In genomic region chr1:63621698-63622097, GRCh38 we compare ENCODE assay signal across 15 cellular contexts. TPM values are rescaled to one million over a fixed set of nuclear protein-coding genes. Genes with fewer than 3 reads are reported as not detected.
DNase-seq lines count a peak whose midpoint lies in the region; ATAC-seq and TF ChIP-seq lines count a peak whose summit lies in the region.
"Had no signal": no experiment of that assay in that cellular context is flagged by ENCODE, and none has a peak within 500 bp of the region (broad histone marks: within the 10 kb centered on the region; RNA-seq: fewer than 3 reads in every experiment).

No MANE protein-coding gene starts in this region.

- peak; percentile 51 for ATAC-seq in body of pancreas
- no peak for ATAC-seq in stimulated activated naive B cell treated with anti-CD40 and anti-IgM and Interleukin-4, amounts not matched to agents 10 μg/mL and 1 μg/mL and 100 μg/mL, for 72 hours (replicated peaks)

- H3K27ac ChIP-seq in body of pancreas (peak overlapping the region in 2 of 4 donors; percentile 7 to 37), prostate gland (peak overlapping the region in 1 of 2 donors; percentile 36)

- DNase-seq in G401 (ENCODE audit: low spot score) (peak; percentile 89), body of pancreas (peak; percentile 25 to 59 (median 56)), globus pallidus (ENCODE audit: low spot score) (peak; percentile 45), prostate gland (ENCODE audit: low spot score) (peak; percentile 41), Kasumi-1 (lab: John Stamatoyannopoulos, UW) (no peak), NCI-H128 (lab: John Stamatoyannopoulos, UW; ENCODE audit: unreplicated experiment) (no peak), DMS114 treated with DMSO at 0.1 percent for 48 hours (lab: John Stamatoyannopoulos, UW; ENCODE audit: unreplicated experiment) (no peak)
- DNase-seq in stimulated activated naive B cell treated with anti-CD40 and anti-IgM and Interleukin-4, amounts not matched to agents 10 μg/mL and 1 μg/mL and 100 μg/mL, for 72 hours: no peak
- DNase-seq: activated CD8-positive, alpha-beta memory T cell treated with anti-CD3 and anti-CD28 coated beads for 24 hours; activated naive CD4-positive, alpha-beta T cell; DMS153; NCI-H1092 treated with DMSO at 0.1 percent for 48 hours; stimulated activated CD8-positive, alpha-beta memory T cell treated with anti-CD3 and anti-CD28 coated beads, Interleukin-4, amount 100 ng/mL, for 48 hours; T1000 had no signal

- peaks cover 41% of the 10 kb centered on the region for H3K4me1 ChIP-seq in body of pancreas
- H3K4me1 ChIP-seq in prostate gland (replicated peaks): no peaks in the 10 kb centered on the region

- H3K4me3 ChIP-seq in body of pancreas (no peak overlapping the region), prostate gland (no peak overlapping the region)

- TF ChIP-seq POLR2A in body of pancreas (IDR thresholded peaks at IDR 0.05) (no peak), prostate gland (IDR thresholded peaks at IDR 0.05) (no peak)

- H3K4me1 Mint-ChIP-seq in stimulated activated naive B cell treated with anti-CD40 and anti-IgM and Interleukin-4, amounts not matched to agents 10 μg/mL and 1 μg/mL and 100 μg/mL, for 72 hours: peaks cover 14 to 17% of the 10 kb centered on the region in 2 donors

- in situ Hi-C loops in G401 (cut with HindIII; ENCODE audit: low sequenced_read_pairs): no loop called here

- TF ChIP-seq CTCF in body of pancreas (IDR thresholded peaks at IDR 0.05): no peak
- no peak for TF ChIP-seq CTCF in prostate gland (IDR thresholded peaks at IDR 0.05)

- no peak overlapping the region for H3K4me3 Mint-ChIP-seq in stimulated activated naive B cell treated with anti-CD40 and anti-IgM and Interleukin-4, amounts not matched to agents 10 μg/mL and 1 μg/mL and 100 μg/mL, for 72 hours
- H3K4me3 Mint-ChIP-seq: memory B cell had no signal

- no peaks in the 10 kb centered on the region for H3K36me3 ChIP-seq in body of pancreas (replicated peaks in 1 of 2; ENCODE audit: insufficient read depth in 1 of 2, low read depth in 2 of 2)
- no peaks in the 10 kb centered on the region for H3K36me3 ChIP-seq in prostate gland

- H3K27me3 ChIP-seq in body of pancreas (no peaks in the 10 kb centered on the region), prostate gland (replicated peaks; ENCODE audit: insufficient read depth) (no peaks in the 10 kb centered on the region)

- H3K9me3 Mint-ChIP-seq in stimulated activated naive B cell treated with anti-CD40 and anti-IgM and Interleukin-4, amounts not matched to agents 10 μg/mL and 1 μg/mL and 100 μg/mL, for 72 hours: no peaks in the 10 kb centered on the region
- H3K9me3 Mint-ChIP-seq: memory B cell had no signal

- WGBS in body of pancreas, 2 donors: 57 to 64% methylated on average over 6 of the region's 6 CpGs
- WGBS in prostate gland: 26% methylated on average over 6 of the region's 6 CpGs

- H3K9me3 ChIP-seq in body of pancreas (no peaks in the 10 kb centered on the region), prostate gland (no peaks in the 10 kb centered on the region)

- peaks cover 8 to 16% of the 10 kb centered on the region in 2 donors for H3K36me3 Mint-ChIP-seq in stimulated activated naive B cell treated with anti-CD40 and anti-IgM and Interleukin-4, amounts not matched to agents 10 μg/mL and 1 μg/mL and 100 μg/mL, for 72 hours

- intact Hi-C loops in body of pancreas (cut with DNase I) (no loop called here), prostate gland (cut with DNase I) (no loop called here)

- H3K27ac Mint-ChIP-seq in stimulated activated naive B cell treated with anti-CD40 and anti-IgM and Interleukin-4, amounts not matched to agents 10 μg/mL and 1 μg/mL and 100 μg/mL, for 72 hours: no peak overlapping the region
- H3K27ac Mint-ChIP-seq: memory B cell had no signal

- H3K27me3 Mint-ChIP-seq in stimulated activated naive B cell treated with anti-CD40 and anti-IgM and Interleukin-4, amounts not matched to agents 10 μg/mL and 1 μg/mL and 100 μg/mL, for 72 hours: no peaks in the 10 kb centered on the region
- H3K27me3 Mint-ChIP-seq: memory B cell had no signal

RNA-seq across cellular contexts. Expression of gene PGM1, which starts 28.5 kb away (rescaled TPM):
- 49.6 and 51.3 TPM in 2 replicates for total RNA-seq in G401 (2014; rRNA removed; shearing (Covaris generic))
- total RNA-seq in body of pancreas (100 to 1,000 TPM in 1 of 2 donors, 10 to 100 TPM in 1; 68.5 to 123 TPM), prostate gland (10 to 100 TPM; 49.5 to 54.7 TPM)

Comparison
In these comparisons a context has a peak if more than half of its experiments do, and no peak if none do; other contexts are left out.
1. DNase-seq: peak in G401 (single experiment), body of pancreas (4 of 4), globus pallidus (single experiment) and prostate gland (single experiment); none in Kasumi-1 (0 of 2), NCI-H128 (single experiment), stimulated activated naive B cell treated with anti-CD40 and anti-IgM and Interleukin-4, amounts not matched to agents 10 μg/mL and 1 μg/mL and 100 μg/mL, for 72 hours (single experiment) and DMS114 treated with DMSO at 0.1 percent for 48 hours (single experiment).